In genomic region chr5:177362871-177363507, GRCh38 we compare ENCODE assay signal across 8 cellular contexts. TPM values are rescaled to one million over a fixed set of nuclear protein-coding genes. Genes with fewer than 3 reads are reported as not detected.
A peak's percentile ranks its signal among the peaks of the same experiment; 100 is the strongest.
DNase-seq lines count a peak whose midpoint lies in the region; ATAC-seq and TF ChIP-seq lines count a peak whose summit lies in the region.

No MANE protein-coding gene starts in this region.

- H3K27ac ChIP-seq in HUES6 (ENCODE audit: low read depth, low read length), result no peak overlapping the region

- H3K9me3 ChIP-seq in HUES6 (ENCODE audit: control insufficient read depth, insufficient read depth, low read depth, low read length) (no peaks in the 10 kb centered on the region), T-helper 17 cell (ENCODE audit: control insufficient read depth, low read length, poor library complexity, severe bottlenecking) (no peaks in the 10 kb centered on the region), iPS-15b (ENCODE audit: control insufficient read depth, insufficient read depth, low read length) (no peaks in the 10 kb centered on the region)

- peak overlapping the region; percentile 61 for H3K4me3 ChIP-seq in HUES6 (ENCODE audit: low read depth, low read length)
- peak overlapping the region; percentile 42 for H3K4me3 ChIP-seq in astrocyte of the spinal cord (ENCODE audit: low read depth, low read length)
- peak overlapping the region; percentile 69 for H3K4me3 ChIP-seq in iPS-15b (ENCODE audit: low read depth, low read length)

- H3K9ac ChIP-seq in HUES6 (ENCODE audit: low read length) (peak overlapping the region; percentile 39), iPS-15b (ENCODE audit: low read depth, low read length) (no peak overlapping the region)

- H3K4me3 Mint-ChIP-seq in T-helper 17 cell, result peak overlapping the region; percentile 91

- peaks cover 46% of the 10 kb centered on the region for H3K4me1 Mint-ChIP-seq in T-helper 17 cell

- in situ Hi-C loops in astrocyte of the spinal cord (cut with HindIII; ENCODE audit: low sequenced_read_pairs), result no loop called here

- H3K36me3 Mint-ChIP-seq in T-helper 17 cell (ENCODE audit: low read depth), result peaks cover 4% of the 10 kb centered on the region

- DNase-seq in T-helper 17 cell (peak; percentile 54 to 80 (median 77)), astrocyte of the spinal cord (ENCODE audit: low read depth, low spot score) (no peak), GF-D8 (lab: John Stamatoyannopoulos, UW) (no peak)
- DNase-seq in stimulated activated CD4-positive, alpha-beta T cell treated with anti-CD3 and anti-CD28 coated beads, Interleukin-12 subunit alpha, Interleukin-12 subunit beta, amount 100 ng/mL, for 48 hours (ENCODE audit: low read depth in 2 of 3, low spot score in 1 of 3), result peak; percentile 52 to 66 (median 54)
- DNase-seq in NK-92 treated with Interleukin-12 subunit alpha and Interleukin-12 subunit beta, amount 100 ng/mL, for 24 hours (lab: John Stamatoyannopoulos, UW), result no peak

- no peaks in the 10 kb centered on the region for H3K27me3 Mint-ChIP-seq in T-helper 17 cell

- H3K36me3 ChIP-seq in HUES6 (ENCODE audit: control insufficient read depth, insufficient read depth, low read length), result no peaks in the 10 kb centered on the region
- no peaks in the 10 kb centered on the region for H3K36me3 ChIP-seq in iPS-15b (ENCODE audit: control insufficient read depth, insufficient read depth, low read length)

- peaks cover 15% of the 10 kb centered on the region for H3K27me3 ChIP-seq in HUES6 (ENCODE audit: control insufficient read depth, insufficient read depth, low read length)
- peaks cover 7% of the 10 kb centered on the region for H3K27me3 ChIP-seq in iPS-15b (ENCODE audit: control insufficient read depth, insufficient read depth, low read length)

- H3K4me1 ChIP-seq in HUES6 (ENCODE audit: control insufficient read depth, insufficient read depth, low read length), result peaks cover 38% of the 10 kb centered on the region
- H3K4me1 ChIP-seq in iPS-15b (ENCODE audit: control insufficient read depth, insufficient read depth, low read length), result peaks cover 25% of the 10 kb centered on the region

- H3K27ac Mint-ChIP-seq in T-helper 17 cell, result peak overlapping the region; percentile 92

- ATAC-seq in GM18868 (IDR thresholded peaks at IDR 0.05; ENCODE audit: unreplicated experiment) (peak; percentile 35), T-helper 17 cell (peak; percentile 78)

- peak; percentile 3 for TF ChIP-seq CTCF in astrocyte of the spinal cord (IDR thresholded peaks at IDR 0.05; ENCODE audit: low read depth, low read length)

RNA-seq across cellular contexts. Expression of gene RGS14, which starts 5.3 kb away (rescaled TPM):
- 100 to 1,000 TPM in 1 of 2 donors, 10 to 100 TPM in 1; 76.7 to 110 TPM for total RNA-seq in T-helper 17 cell

RNA-seq across cellular contexts. Expression of gene LMAN2, which starts 11.5 kb away (rescaled TPM):
- 10 to 100 TPM; 75.5 to 89.8 TPM for total RNA-seq in T-helper 17 cell

RNA-seq across cellular contexts. Expression of gene SLC34A1, which starts 21.2 kb away (rescaled TPM):
- total RNA-seq in T-helper 17 cell, result under 1 TPM; 0.31 to 0.40 TPM

RNA-seq across cellular contexts. Expression of gene PFN3, which starts 37.5 kb away (rescaled TPM):
- total RNA-seq in T-helper 17 cell, result not detected

RNA-seq across cellular contexts. Expression of gene F12, which starts 46.4 kb away (rescaled TPM):
- 1 to 10 TPM in 1 of 2 donors, under 1 TPM in 1; 0.62 to 1.1 TPM for total RNA-seq in T-helper 17 cell

Comparison
In these comparisons a context has a peak if more than half of its experiments do, and no peak if none do; other contexts are left out.
1. DNase-seq: peak in T-helper 17 cell (3 of 3) and stimulated activated CD4-positive, alpha-beta T cell treated with anti-CD3 and anti-CD28 coated beads, Interleukin-12 subunit alpha, Interleukin-12 subunit beta, amount 100 ng/mL, for 48 hours (3 of 3); none in astrocyte of the spinal cord (single experiment), GF-D8 (single experiment) and NK-92 treated with Interleukin-12 subunit alpha and Interleukin-12 subunit beta, amount 100 ng/mL, for 24 hours (single experiment).
2. Peak in every context shown above with its lines, with median percentiles within 50 percentile points of each other: H3K4me3 ChIP-seq.